10 cellular contexts compared by ENCODE assay signal in genomic region chr7:5635461-5636445, GRCh38. TPM values are rescaled to one million over a fixed set of nuclear protein-coding genes. Genes with fewer than 3 reads are reported as not detected.
DNase-seq lines count a peak whose midpoint lies in the region; ATAC-seq and TF ChIP-seq lines count a peak whose summit lies in the region.
"Had no signal": no experiment of that assay in that cellular context is flagged by ENCODE, and none has a peak within 500 bp of the region (broad histone marks: within the 10 kb centered on the region; RNA-seq: fewer than 3 reads in every experiment).

No MANE protein-coding gene starts in this region.

- H3K9me3 ChIP-seq in AG04450 (ENCODE audit: control insufficient read depth, insufficient read depth, low read length) (no peaks in the 10 kb centered on the region), esophagus muscularis mucosa (no peaks in the 10 kb centered on the region)

- peaks cover 80% of the 10 kb centered on the region for H3K4me1 Mint-ChIP-seq in nephron progenitor cell

- ATAC-seq in GM18868 (IDR thresholded peaks at IDR 0.05; ENCODE audit: unreplicated experiment) (no peak), GM18909 (IDR thresholded peaks at IDR 0.05; ENCODE audit: poor library complexity, unreplicated experiment) (no peak)

- H3K27me3 ChIP-seq in AG04450 (ENCODE audit: control insufficient read depth, insufficient read depth, low read length) (no peaks in the 10 kb centered on the region), esophagus muscularis mucosa (no peaks in the 10 kb centered on the region)

- CTCF ChIA-PET in AG04450 (lab: Charles Lee), result interaction anchor here (0.7 to 2.4 kb wide), 4 partner anchors 29 to 270 kb away, joined by 3 to 14 read pairs (median 9); no protein-coding TSS in a partner anchor

- POLR2A ChIA-PET in AG04450 (lab: Yijun Ruan, JAX), result no interaction called here

- H3K36me3 Mint-ChIP-seq in nephron progenitor cell (ENCODE audit: low read depth), result peaks cover 20% of the 10 kb centered on the region

- peaks cover 8 to 37% (median 32%) of the 10 kb centered on the region in 4 donors for H3K36me3 ChIP-seq in esophagus muscularis mucosa

- H3K4me3 ChIP-seq in AG04450 (ENCODE audit: low read depth, low read length) (no peak overlapping the region), esophagus muscularis mucosa (no peak overlapping the region)

- H3K4me3 Mint-ChIP-seq in nephron progenitor cell, result peak overlapping the region; percentile 72
- H3K4me3 Mint-ChIP-seq: activated CD4-positive, alpha-beta T cell treated with anti-CD3 and anti-CD28 coated beads, Interleukin-2, amount 10 ng/mL, durations not matched to agents 7 days and 5 days; CD8-positive, alpha-beta memory T cell had no signal

- TF ChIP-seq CTCF in AG04450 (IDR thresholded peaks at IDR 0.05; ENCODE audit: low read depth, low read length), result no peak
- TF ChIP-seq CTCF in esophagus muscularis mucosa (IDR thresholded peaks at IDR 0.05), result no peak
- TF ChIP-seq CTCF in nephron progenitor cell (IDR thresholded peaks at IDR 0.05), result no peak

- H3K27me3 Mint-ChIP-seq in nephron progenitor cell (ENCODE audit: low read depth, poor library complexity), result peaks cover 3% of the 10 kb centered on the region
- H3K27me3 Mint-ChIP-seq: activated CD4-positive, alpha-beta T cell treated with anti-CD3 and anti-CD28 coated beads, Interleukin-2, amount 10 ng/mL, durations not matched to agents 7 days and 5 days; CD8-positive, alpha-beta memory T cell had no signal

- TF ChIP-seq POLR2A in esophagus muscularis mucosa (IDR thresholded peaks at IDR 0.05; ENCODE audit: low read depth), result no peak

- H3K27ac ChIP-seq in AG04450 (ENCODE audit: low read depth, low read length) (peak overlapping the region; percentile 49), esophagus muscularis mucosa (replicated peaks in 1 of 4) (peak overlapping the region; percentile 67 to 75 (median 72))

- H3K4me1 ChIP-seq in esophagus muscularis mucosa, result peaks cover 53 to 75% (median 72%) of the 10 kb centered on the region in 4 donors

- peak overlapping the region; percentile 93 for H3K27ac Mint-ChIP-seq in nephron progenitor cell
- H3K27ac Mint-ChIP-seq: activated CD4-positive, alpha-beta T cell treated with anti-CD3 and anti-CD28 coated beads, Interleukin-2, amount 10 ng/mL, durations not matched to agents 7 days and 5 days had no signal

- intact Hi-C loops in esophagus muscularis mucosa (cut with DNase I), result no loop called here

- WGBS in esophagus muscularis mucosa, result 59% methylated on average over 12 of the region's 12 CpGs

- in situ Hi-C loops in ACHN (cut with HindIII; ENCODE audit: low pct_ligation_motif_present, low pct_unique_long_range_greater_than_20kb, low sequenced_read_pairs), result no loop called here

- H3K9me3 Mint-ChIP-seq in nephron progenitor cell, result no peaks in the 10 kb centered on the region
- H3K9me3 Mint-ChIP-seq: activated CD4-positive, alpha-beta T cell treated with anti-CD3 and anti-CD28 coated beads, Interleukin-2, amount 10 ng/mL, durations not matched to agents 7 days and 5 days; CD8-positive, alpha-beta memory T cell had no signal

- DNase-seq in AG04450 (ENCODE audit: low read depth, low spot score) (no peak), NCI-H2081 (lab: John Stamatoyannopoulos, UW) (peak; percentile 35 to 91), esophagus muscularis mucosa (ENCODE audit: extremely low spot score) (no peak), nephron progenitor cell (no peak), AG08396 (ENCODE audit: low spot score) (no peak), ACHN (no peak)
- DNase-seq: activated CD4-positive, alpha-beta T cell treated with anti-CD3 and anti-CD28 coated beads, Interleukin-2, amount 10 ng/mL, durations not matched to agents 7 days and 5 days; CD8-positive, alpha-beta memory T cell had no signal

- no peak for TF ChIP-seq EP300 in esophagus muscularis mucosa (IDR thresholded peaks at IDR 0.05)

RNA-seq across cellular contexts. Expression of gene FSCN1, which starts 43.1 kb away (rescaled TPM):
- polyA plus RNA-seq in AG04450 (2011; rRNA removed), result 108 and 151 TPM in 2 replicates
- 90.4 and 104 TPM in 2 replicates for polyA minus RNA-seq in AG04450 (2011; rRNA and poly(A)+ RNA removed)
- total RNA-seq in esophagus muscularis mucosa, result 10 to 100 TPM; 15.0 to 28.4 (median 21.2) TPM

Comparison
In these comparisons a context has a peak if more than half of its experiments do, and no peak if none do; other contexts are left out.
1. DNase-seq: peak in NCI-H2081 (2 of 2); none in AG04450 (single experiment), esophagus muscularis mucosa (single experiment), nephron progenitor cell (single experiment), AG08396 (single experiment) and ACHN (single experiment).